20 cellular contexts compared by ENCODE assay signal in genomic region chr17:81539571-81539900, GRCh38. TPM values are rescaled to one million over a fixed set of nuclear protein-coding genes. Genes with fewer than 3 reads are reported as not detected.
A peak's percentile ranks its signal among the peaks of the same experiment; 100 is the strongest.
DNase-seq lines count a peak whose midpoint lies in the region; ATAC-seq, FAIRE-seq and TF ChIP-seq lines count a peak whose summit lies in the region.
"Had no signal": no experiment of that assay in that cellular context is flagged by ENCODE, and none has a peak within 500 bp of the region (broad histone marks: within the 10 kb centered on the region; RNA-seq: fewer than 3 reads in every experiment).

No MANE protein-coding gene starts in this region.

- H3K79me1 ChIP-seq in neuronal stem cell (ENCODE audit: low read depth, low read length) = peaks cover 5% of the 10 kb centered on the region

- in situ Hi-C loops in HepG2 (cut with HindIII; ENCODE audit: extremely low pct_ligation_motif_present, low pct_unique_long_range_greater_than_20kb) (no loop called here), K562 (cut with MboI) (no loop called here)

- TF ChIP-seq RAD21 in HepG2 (CRISPR knock-in tag; IDR thresholded peaks at IDR 0.05) (no peak), HCT116 (IDR thresholded peaks at IDR 0.05; ENCODE audit: low read depth) (no peak), K562 (CRISPR knock-in tag; conservative IDR thresholded peaks at IDR 0.05 in 1 of 2, IDR thresholded peaks at IDR 0.05 in 1 of 2) (no peak)

- peak overlapping the region; percentile 65 for H3K23ac ChIP-seq in neuronal stem cell (ENCODE audit: low read depth, low read length, poor library complexity)

- H3K9ac ChIP-seq in HepG2 (ENCODE audit: insufficient read depth, low read depth, low read length) (no peak overlapping the region), HCT116 (ENCODE audit: low read length) (no peak overlapping the region), K562 (ENCODE audit: insufficient read depth in 1 of 2, low read depth in 2 of 2, low read length in 2 of 2) (no peak overlapping the region; a peak in 2 of 4 replicates), neuronal stem cell (ENCODE audit: low read depth, low read length, poor library complexity) (no peak overlapping the region)

- H3K14ac ChIP-seq in neuronal stem cell (ENCODE audit: low read length) = peak overlapping the region; percentile 17

- no peak for TF ChIP-seq POLR2A in HepG2 (IDR thresholded peaks at IDR 0.05; ENCODE audit: insufficient read depth in 1 of 2, low read depth in 2 of 2, low read length in 2 of 2)
- no peak for TF ChIP-seq POLR2A in right lobe of liver (IDR thresholded peaks at IDR 0.05)
- TF ChIP-seq POLR2A in HCT116 (IDR thresholded peaks at IDR 0.05; ENCODE audit: borderline replicate concordance, extremely low read depth, insufficient read depth, insufficient read length) = no peak
- no peak for TF ChIP-seq POLR2A in K562 (conservative IDR thresholded peaks at IDR 0.05)

- no peak overlapping the region for H4K8ac ChIP-seq in neuronal stem cell (ENCODE audit: low read depth, low read length)

- H3K4me2 ChIP-seq in HepG2 (ENCODE audit: low read depth, low read length) (no peak overlapping the region), HCT116 (ENCODE audit: low read length) (no peak overlapping the region), K562 (ENCODE audit: insufficient read depth, low read length) (no peak overlapping the region), neuronal stem cell (ENCODE audit: insufficient read depth, low read length, poor library complexity, severe bottlenecking) (no peak overlapping the region)
- H3K4me2 ChIP-seq: A549 had no signal

- no peak overlapping the region for H2BK5ac ChIP-seq in neuronal stem cell (ENCODE audit: low read length)

- H3K79me2 ChIP-seq in HepG2 (ENCODE audit: insufficient read depth, low read length) (no peaks in the 10 kb centered on the region), HCT116 (ENCODE audit: insufficient read depth, low read length) (no peaks in the 10 kb centered on the region), K562 (ENCODE audit: control insufficient read depth, insufficient read depth, low read length) (no peaks in the 10 kb centered on the region)

- intact Hi-C loops in HepG2 (cut with micrococcal nuclease; ENCODE audit: unreplicated experiment) = no loop called here
- intact Hi-C loops in right lobe of liver (cut with DNase I) = loop anchor here in 1 of 2 donors (10.0 kb wide), 1 partner anchor 55 kb away; no protein-coding TSS in a partner anchor
- intact Hi-C loops in HCT116 (cut with micrococcal nuclease) = loop anchor here (5.0 kb wide), 1 partner anchor 167 kb away; no protein-coding TSS in a partner anchor
- intact Hi-C loops in K562 (cut with micrococcal nuclease) = no loop called here

- DNase-seq in HepG2 (ENCODE audit: low spot score) (no peak), right lobe of liver (no peak), HCT116 (ENCODE audit: low read depth, low spot score) (no peak), K562 (ENCODE audit: extremely low read depth in 1 of 4, low spot score in 3 of 4) (no peak), neuronal stem cell (ENCODE audit: low spot score) (no peak), HK-2 (ENCODE audit: unreplicated experiment) (no peak)
- no peak for DNase-seq in activated CD4-positive, CD25-positive, alpha-beta regulatory T cell treated with anti-CD3 and anti-CD28 coated beads, Interleukin-2, amount 50 U/mL, for 72 hours
- DNase-seq: AML-193; CD4-positive, alpha-beta memory T cell; DMS153; DMS79; GDM1; HCEC 1CT; HFFc6; KG1 had no signal

- no peak overlapping the region for H2BK120ac ChIP-seq in neuronal stem cell (ENCODE audit: low read depth, low read length)

- ATAC-seq in HepG2 (no peak), right lobe of liver (no peak), HCT116 (no peak), K562 (no peak; the same call in 2 of the 3 replicates)
- no peak for ATAC-seq in activated CD4-positive, CD25-positive, alpha-beta regulatory T cell treated with anti-CD3 and anti-CD28 coated beads, Interleukin-2, amount 50 U/mL, for 24 hours

- BruUV-seq in HepG2 (replicated peaks; lab: Mats Ljungman, UMichigan) (no TSS peak), HCT116 (replicated peaks; lab: Mats Ljungman, UMichigan) (no TSS peak), K562 (replicated peaks; lab: Mats Ljungman, UMichigan) (no TSS peak)

- RAD21 ChIA-PET in HCT116 (lab: Charles Lee; ENCODE audit: low non-redundant PET in 1 of 2, low total read pairs in 2 of 2, uncharacterized antibody in 2 of 2, unreplicated experiment in 2 of 2) = no interaction called here

- peaks cover 4% of the 10 kb centered on the region for H3K9me1 ChIP-seq in K562 (ENCODE audit: control insufficient read depth, insufficient read depth, low read length)

- POLR2A ChIA-PET in HepG2 (lab: Yijun Ruan, JAX) = no interaction called here
- POLR2A ChIA-PET in HCT116 (lab: Charles Lee) = interaction anchor here (1.1 to 1.5 kb wide), 2 partner anchors 13 to 30 kb away, joined by 3 to 7 read pairs; partner anchors contain the start of gene FAAP100
- POLR2A ChIA-PET in K562 (lab: Yijun Ruan, JAX) = interaction anchor here (1.2 to 4.0 kb wide), 2 partner anchors 12 to 13 kb away, joined by 3 to 26 read pairs; partner anchors contain the start of gene FAAP100

- H3K36me3 ChIP-seq in HepG2 (replicated peaks in 1 of 2; ENCODE audit: control insufficient read depth in 1 of 2, insufficient read depth in 2 of 2, low read length in 2 of 2) (peaks cover 17 to 26% of the 10 kb centered on the region in 2 experiments), right lobe of liver (peaks cover 0 to 13% (median 4%) of the 10 kb centered on the region in 4 donors), HCT116 (ENCODE audit: control insufficient read depth in 1 of 2, insufficient read depth in 2 of 2, low read length in 2 of 2) (peaks cover 4 to 18% of the 10 kb centered on the region in 2 experiments), K562 (ENCODE audit: control insufficient read depth, insufficient read depth, low read length) (peaks cover 48% of the 10 kb centered on the region; the same call in 2 of the 3 replicates), neuronal stem cell (replicated peaks in 1 of 2; ENCODE audit: control insufficient read depth in 2 of 2, insufficient read depth in 2 of 2, low read length in 2 of 2) (peaks cover 18 to 46% of the 10 kb centered on the region in 2 donors)

- H3K18ac ChIP-seq in neuronal stem cell (ENCODE audit: low read length) = no peak overlapping the region

- H3K4me3 ChIP-seq in HepG2 (replicated peaks in 1 of 3; ENCODE audit: insufficient read depth in 1 of 3, low read depth in 2 of 3, low read length in 3 of 3) = no peak overlapping the region
- H3K4me3 ChIP-seq in right lobe of liver = no peak overlapping the region
- H3K4me3 ChIP-seq in HCT116 (replicated peaks in 1 of 2; ENCODE audit: low read depth in 1 of 2, low read length in 2 of 2) = no peak overlapping the region
- H3K4me3 ChIP-seq in K562 = no peak overlapping the region
- H3K4me3 ChIP-seq in neuronal stem cell (ENCODE audit: low read length in 2 of 2) = no peak overlapping the region
- H3K4me3 ChIP-seq: A549, BLaER1 had no signal

- CTCF ChIA-PET in HepG2 (lab: Yijun Ruan, JAX; ENCODE audit: low intra/inter-chr PET ratio, low total read pairs) (no interaction called here), HCT116 (lab: Charles Lee) (no interaction called here), K562 (lab: Yijun Ruan, JAX; ENCODE audit: low intra/inter-chr PET ratio) (no interaction called here)

- no peak for TF ChIP-seq EP300 in HepG2 (IDR thresholded peaks at IDR 0.05; ENCODE audit: low read depth in 2 of 2, low read length in 2 of 2)
- TF ChIP-seq EP300 in HepG2 (CRISPR knock-in tag; IDR thresholded peaks at IDR 0.05; ENCODE audit: borderline replicate concordance) = no peak
- TF ChIP-seq EP300 in K562 (IDR thresholded peaks at IDR 0.05; ENCODE audit: low read length) = no peak

- H2AFZ ChIP-seq in HepG2 (ENCODE audit: low read length) = no peak overlapping the region
- H2AFZ ChIP-seq in HCT116 (ENCODE audit: low read depth, low read length, poor library complexity, severe bottlenecking) = no peak overlapping the region
- no peak overlapping the region for H2AFZ ChIP-seq in K562 (ENCODE audit: low read depth, low read length)
- H2AFZ ChIP-seq in neuronal stem cell (ENCODE audit: low read length) = no peak overlapping the region

- 96% methylated on average over 10 of the region's 10 CpGs for WGBS in HepG2 (ENCODE audit: low lambda C conversion rate)
- WGBS in right lobe of liver (ENCODE audit: insufficient coverage, low coverage, low lambda C conversion rate, missing lambda C conversion rate) = 60% methylated on average over 1 of the region's 10 CpGs
- 65% methylated on average over 10 of the region's 10 CpGs for WGBS in K562 (ENCODE audit: insufficient coverage, low coverage, missing lambda C conversion rate)
- no CpG with 5 or more reads among the region's 10 CpGs for WGBS in neuronal stem cell (ENCODE audit: extremely low coverage in 2 of 2, insufficient read length in 2 of 2, insufficient replicate concordance in 1 of 2), 2 donors

- H3K4me1 ChIP-seq in HepG2 (ENCODE audit: insufficient read depth, low read length) (no peaks in the 10 kb centered on the region), right lobe of liver (no peaks in the 10 kb centered on the region), HCT116 (ENCODE audit: control insufficient read depth in 1 of 2, insufficient read depth in 2 of 2, low read length in 2 of 2) (peaks cover 0 to 7% of the 10 kb centered on the region in 2 experiments; a peak in 1 of 4 replicates), K562 (replicated peaks in 1 of 2; ENCODE audit: control insufficient read depth in 2 of 2, insufficient read depth in 2 of 2, low read length in 2 of 2) (peaks cover 0 to 54% of the 10 kb centered on the region in 2 experiments; a peak in 2 of 5 replicates), neuronal stem cell (ENCODE audit: control insufficient read depth in 2 of 2, insufficient read depth in 1 of 2, low read depth in 1 of 2, low read length in 2 of 2) (peaks cover 2 to 6% of the 10 kb centered on the region in 2 donors)

- no peaks in the 10 kb centered on the region for H3K27me3 ChIP-seq in HepG2 (ENCODE audit: control insufficient read depth in 1 of 2, insufficient read depth in 2 of 2, low read length in 2 of 2)
- no peaks in the 10 kb centered on the region for H3K27me3 ChIP-seq in right lobe of liver
- H3K27me3 ChIP-seq in HCT116 (ENCODE audit: insufficient read depth, low read length) = no peaks in the 10 kb centered on the region
- no peaks in the 10 kb centered on the region for H3K27me3 ChIP-seq in K562 (ENCODE audit: control insufficient read depth in 2 of 2, insufficient read depth in 2 of 2, low read length in 2 of 2)
- H3K27me3 ChIP-seq in neuronal stem cell (ENCODE audit: control insufficient read depth in 3 of 3, insufficient read depth in 3 of 3, low read depth in 1 of 3, low read length in 3 of 3) = peaks cover 0 to 16% (median 6%) of the 10 kb centered on the region in 3 experiments

- no peak overlapping the region for H4K91ac ChIP-seq in neuronal stem cell (ENCODE audit: low read depth, low read length, poor library complexity)

- H3K27ac ChIP-seq in HepG2 (ENCODE audit: extremely low read length, insufficient read depth, low read length) = no peak overlapping the region
- H3K27ac ChIP-seq in right lobe of liver = no peak overlapping the region
- no peak overlapping the region for H3K27ac ChIP-seq in HCT116 (ENCODE audit: low read depth, low read length)
- H3K27ac ChIP-seq in K562 (ENCODE audit: extremely low read depth, low read depth, low read length) = no peak overlapping the region
- H3K27ac ChIP-seq in neuronal stem cell (replicated peaks; ENCODE audit: low read length) = no peak overlapping the region
- H3K27ac ChIP-seq: A549, BLaER1 had no signal

- no peak overlapping the region for H2AK5ac ChIP-seq in neuronal stem cell (ENCODE audit: low read depth, low read length)

- H2BK12ac ChIP-seq in neuronal stem cell (ENCODE audit: low read length) = no peak overlapping the region

- H3K4ac ChIP-seq in neuronal stem cell (ENCODE audit: low read length) = no peak overlapping the region

- no peak overlapping the region for H2BK15ac ChIP-seq in neuronal stem cell (ENCODE audit: low read length)

- H3K9me3 ChIP-seq in HepG2 (ENCODE audit: low read length) (no peaks in the 10 kb centered on the region), right lobe of liver (no peaks in the 10 kb centered on the region), HCT116 (ENCODE audit: control insufficient read depth in 1 of 2, insufficient read depth in 1 of 2, low read depth in 1 of 2, low read length in 2 of 2) (no peaks in the 10 kb centered on the region), K562 (replicated peaks; ENCODE audit: control insufficient read depth, insufficient read depth, low read depth, low read length) (no peaks in the 10 kb centered on the region), neuronal stem cell (replicated peaks in 1 of 2; ENCODE audit: control insufficient read depth in 2 of 2, insufficient read depth in 1 of 2, low read depth in 1 of 2, low read length in 2 of 2) (no peaks in the 10 kb centered on the region)
- H3K9me3 ChIP-seq: A549, BLaER1 had no signal

- TF ChIP-seq CTCF in HepG2 (CRISPR knock-in tag; IDR thresholded peaks at IDR 0.05) = no peak
- TF ChIP-seq CTCF in right lobe of liver (IDR thresholded peaks at IDR 0.05) = no peak
- TF ChIP-seq CTCF in HCT116 (IDR thresholded peaks at IDR 0.05 in 2 of 3, conservative IDR thresholded peaks at IDR 0.05 in 1 of 3; ENCODE audit: borderline replicate concordance in 1 of 3, insufficient read depth in 1 of 3, low read depth in 2 of 3, low read length in 2 of 3) = no peak
- no peak for TF ChIP-seq CTCF in K562 (IDR thresholded peaks at IDR 0.05 in 2 of 3, conservative IDR thresholded peaks at IDR 0.05 in 1 of 3; ENCODE audit: insufficient read depth in 2 of 3, low read depth in 1 of 3, low read length in 3 of 3)

- H4K20me1 ChIP-seq in HepG2 (ENCODE audit: insufficient read depth, low read length) (no peaks in the 10 kb centered on the region), HCT116 (ENCODE audit: insufficient read depth) (no peaks in the 10 kb centered on the region), K562 (replicated peaks; ENCODE audit: control insufficient read depth, insufficient read depth, low read length) (peaks cover 13% of the 10 kb centered on the region; the same call in 1 of the 2 replicates)

- no peak for FAIRE-seq in HepG2 (lab: Jason Lieb, UNC)
- FAIRE-seq in K562 (lab: Jason Lieb, UNC) = no peak
- FAIRE-seq: A549, HTR-8/SVneo had no signal

- H3K9me2 ChIP-seq in HCT116 (ENCODE audit: insufficient read depth) = no peaks in the 10 kb centered on the region

RNA-seq across cellular contexts. Expression of gene FSCN2, which starts 11.4 kb away (rescaled TPM):
- total RNA-seq in HepG2 (2016; rRNA removed; fragmentation: Illumina TruSeq; extraction: Trizol) = not detected in 2 replicates
- not detected in 2 replicates for total RNA-seq in HepG2 (2016; cell fraction: cytosol; rRNA removed; fragmentation: Illumina TruSeq; extraction: Trizol; ENCODE audit: low read depth)
- not detected in 2 replicates for total RNA-seq in HepG2 (2016; cell fraction: insoluble cytoplasmic fraction; rRNA removed; fragmentation: Illumina TruSeq; extraction: Trizol)
- not detected in 2 replicates for total RNA-seq in HepG2 (2016; cell fraction: membrane; rRNA removed; fragmentation: Illumina TruSeq; extraction: Trizol)
- not detected in 2 replicates for total RNA-seq in HepG2 (2016; cell fraction: nucleus; rRNA removed; fragmentation: Illumina TruSeq; extraction: Trizol)
- 0.09 and 0.31 TPM in 2 replicates for polyA plus RNA-seq in HepG2 (2011; rRNA removed)
- 0.17 TPM in 2 replicates for polyA plus RNA-seq in HepG2 (2011; cell fraction: cytosol; rRNA removed)
- polyA plus RNA-seq in HepG2 (2011; cell fraction: nucleus; rRNA removed) = 2.2 and 2.8 TPM in 2 replicates
- polyA plus RNA-seq in HepG2 (2012) = 0.11 and 0.17 TPM in 2 replicates
- polyA plus RNA-seq in HepG2 (2016; cell fraction: cytosol; fragmentation: Illumina TruSeq; extraction: Trizol; ENCODE audit: low read depth) = not detected in 2 replicates
- polyA plus RNA-seq in HepG2 (2016; cell fraction: insoluble cytoplasmic fraction; fragmentation: Illumina TruSeq; extraction: Trizol; ENCODE audit: low read depth) = not detected in 2 replicates
- not detected in 2 replicates for polyA plus RNA-seq in HepG2 (2016; cell fraction: membrane; fragmentation: Illumina TruSeq; extraction: Trizol; ENCODE audit: low read depth)
- polyA plus RNA-seq in HepG2 (2016; cell fraction: nucleus; fragmentation: Illumina TruSeq; extraction: Trizol; ENCODE audit: insufficient read depth, low read depth) = not detected in 2 replicates
- 1.5 and 1.9 TPM in 2 replicates for polyA minus RNA-seq in HepG2 (2011; rRNA and poly(A)+ RNA removed; ENCODE audit: low replicate concordance)
- not detected in 2 replicates for polyA minus RNA-seq in HepG2 (2011; cell fraction: cytosol; rRNA and poly(A)+ RNA removed)
- polyA minus RNA-seq in HepG2 (2011; cell fraction: nucleus; rRNA and poly(A)+ RNA removed) = 0.75 and 0.77 TPM in 2 replicates
- under 1 TPM in 1 of 6 experiments, not detected in 5; 0.22 TPM for total RNA-seq in right lobe of liver
- 10.1 TPM for total RNA-seq in HCT116 (2021; ENCODE audit: unreplicated experiment)
- 5.9 and 6.4 TPM in 2 replicates for polyA plus RNA-seq in HCT116 (2012)
- total RNA-seq in K562 (2011; cell fraction: chromatin; rRNA removed; ENCODE audit: low replicate concordance) = 0.23 TPM in 1 of 2 replicates, not detected in the other
- total RNA-seq in K562 (2011; cell fraction: nucleolus; rRNA removed) = 0.26 and 0.33 TPM in 2 replicates
- total RNA-seq in K562 (2011; cell fraction: nucleoplasm; rRNA removed) = 0.37 TPM in 1 of 2 replicates, not detected in the other
- total RNA-seq in K562 (2014; rRNA removed) = not detected in 2 replicates
- not detected in 2 replicates for total RNA-seq in K562 (2014; rRNA removed; fragmentation: Illumina TruSeq; extraction: Trizol)
- total RNA-seq in K562 (2015; rRNA removed; fragmentation: Illumina TruSeq; extraction: Trizol) = not detected in 2 replicates
- total RNA-seq in K562 (2021) = not detected in 2 replicates
- not detected in 2 replicates for polyA plus RNA-seq in K562 (2011; rRNA removed)
- polyA plus RNA-seq in K562 (2011; cell fraction: cytosol; rRNA removed) = not detected in 2 replicates
- polyA plus RNA-seq in K562 (2011; cell fraction: nucleus; rRNA removed) = 0.14 TPM in 1 of 2 replicates, not detected in the other
- 0.25 and 0.30 TPM in 2 replicates for polyA plus RNA-seq in K562 (2012)
- polyA plus RNA-seq in K562 (2014; fragmentation: Illumina TruSeq; extraction: Trizol) = not detected in 2 replicates
- polyA plus RNA-seq in K562 (2014; fragmentation: Nextera tagmentation; extraction: Ambion mirVana) = not detected
- polyA plus RNA-seq in K562 (2014; rRNA removed) = 0.08 TPM in 1 of 2 replicates, not detected in the other
- not detected in 2 replicates for polyA minus RNA-seq in K562 (2011; rRNA and poly(A)+ RNA removed)
- not detected in 2 replicates for polyA minus RNA-seq in K562 (2011; cell fraction: cytosol; rRNA and poly(A)+ RNA removed)
- 0.13 TPM in 1 of 2 replicates, not detected in the other for polyA minus RNA-seq in K562 (2011; cell fraction: nucleus; rRNA and poly(A)+ RNA removed)
- polyA plus RNA-seq in neuronal stem cell (2013, experiment 1 of 2) = 0.20 TPM
- polyA plus RNA-seq in neuronal stem cell (2013, experiment 2 of 2) = 0.25 TPM
- polyA plus RNA-seq: CD14-positive monocyte had no signal

RNA-seq across cellular contexts. Expression of gene FAAP100, which starts 12.6 kb away (rescaled TPM):
- total RNA-seq in HepG2 (2016; rRNA removed; fragmentation: Illumina TruSeq; extraction: Trizol) (13.9 and 20.8 TPM in 2 replicates), right lobe of liver (10 to 100 TPM; 13.1 to 17.1 (median 15.2) TPM), HCT116 (2021; ENCODE audit: unreplicated experiment) (53.4 TPM), K562 (2014; rRNA removed) (33.2 and 39.0 TPM in 2 replicates), K562 (2014; rRNA removed; fragmentation: Illumina TruSeq; extraction: Trizol) (3.9 and 8.6 TPM in 2 replicates), K562 (2015; rRNA removed; fragmentation: Illumina TruSeq; extraction: Trizol) (18.9 and 20.9 TPM in 2 replicates), K562 (2021) (51.2 and 52.5 TPM in 2 replicates)
- 10.4 and 11.2 TPM in 2 replicates for total RNA-seq in HepG2 (2016; cell fraction: cytosol; rRNA removed; fragmentation: Illumina TruSeq; extraction: Trizol; ENCODE audit: low read depth)
- total RNA-seq in HepG2 (2016; cell fraction: insoluble cytoplasmic fraction; rRNA removed; fragmentation: Illumina TruSeq; extraction: Trizol) = 11.4 and 20.4 TPM in 2 replicates
- total RNA-seq in HepG2 (2016; cell fraction: membrane; rRNA removed; fragmentation: Illumina TruSeq; extraction: Trizol) = 23.6 and 25.4 TPM in 2 replicates
- total RNA-seq in HepG2 (2016; cell fraction: nucleus; rRNA removed; fragmentation: Illumina TruSeq; extraction: Trizol) = 19.0 and 22.7 TPM in 2 replicates
- polyA plus RNA-seq in HepG2 (2011; rRNA removed) (7.6 and 11.1 TPM in 2 replicates), K562 (2011; rRNA removed) (12.6 and 15.2 TPM in 2 replicates), K562 (2014; fragmentation: Illumina TruSeq; extraction: Trizol) (7.6 and 25.3 TPM in 2 replicates), K562 (2014; fragmentation: Nextera tagmentation; extraction: Ambion mirVana) (under 1 TPM; 0.31 to 0.69 TPM), K562 (2014; rRNA removed) (38.6 and 42.4 TPM in 2 replicates)
- 6.5 and 11.8 TPM in 2 replicates for polyA plus RNA-seq in HepG2 (2011; cell fraction: cytosol; rRNA removed)
- polyA plus RNA-seq in HepG2 (2011; cell fraction: nucleus; rRNA removed) = 37.4 and 38.6 TPM in 2 replicates
- 9.3 and 10.7 TPM in 2 replicates for polyA plus RNA-seq in HepG2 (2012)
- 6.1 and 6.4 TPM in 2 replicates for polyA plus RNA-seq in HepG2 (2016; cell fraction: cytosol; fragmentation: Illumina TruSeq; extraction: Trizol; ENCODE audit: low read depth)
- 13.7 and 17.1 TPM in 2 replicates for polyA plus RNA-seq in HepG2 (2016; cell fraction: insoluble cytoplasmic fraction; fragmentation: Illumina TruSeq; extraction: Trizol; ENCODE audit: low read depth)
- 14.4 and 16.7 TPM in 2 replicates for polyA plus RNA-seq in HepG2 (2016; cell fraction: membrane; fragmentation: Illumina TruSeq; extraction: Trizol; ENCODE audit: low read depth)
- polyA plus RNA-seq in HepG2 (2016; cell fraction: nucleus; fragmentation: Illumina TruSeq; extraction: Trizol; ENCODE audit: insufficient read depth, low read depth) = 43.7 and 45.9 TPM in 2 replicates
- 13.6 and 27.9 TPM in 2 replicates for polyA minus RNA-seq in HepG2 (2011; rRNA and poly(A)+ RNA removed; ENCODE audit: low replicate concordance)
- 7.7 and 8.2 TPM in 2 replicates for polyA minus RNA-seq in HepG2 (2011; cell fraction: cytosol; rRNA and poly(A)+ RNA removed)
- 22.8 and 26.2 TPM in 2 replicates for polyA minus RNA-seq in HepG2 (2011; cell fraction: nucleus; rRNA and poly(A)+ RNA removed)
- 21.7 and 21.8 TPM in 2 replicates for polyA plus RNA-seq in HCT116 (2012)
- 44.9 and 197 TPM in 2 replicates for total RNA-seq in K562 (2011; cell fraction: chromatin; rRNA removed; ENCODE audit: low replicate concordance)
- total RNA-seq in K562 (2011; cell fraction: nucleolus; rRNA removed) = 108 and 129 TPM in 2 replicates
- 63.6 and 65.2 TPM in 2 replicates for total RNA-seq in K562 (2011; cell fraction: nucleoplasm; rRNA removed)
- 18.3 and 47.5 TPM in 2 replicates for polyA plus RNA-seq in K562 (2011; cell fraction: cytosol; rRNA removed)
- 42.7 and 112 TPM in 2 replicates for polyA plus RNA-seq in K562 (2011; cell fraction: nucleus; rRNA removed)
- 22.5 and 27.7 TPM in 2 replicates for polyA plus RNA-seq in K562 (2012)
- polyA minus RNA-seq in K562 (2011; rRNA and poly(A)+ RNA removed) = 4.7 and 7.0 TPM in 2 replicates
- 19.5 and 23.0 TPM in 2 replicates for polyA minus RNA-seq in K562 (2011; cell fraction: cytosol; rRNA and poly(A)+ RNA removed)
- 58.6 and 62.1 TPM in 2 replicates for polyA minus RNA-seq in K562 (2011; cell fraction: nucleus; rRNA and poly(A)+ RNA removed)
- polyA plus RNA-seq in neuronal stem cell (2013, experiment 1 of 2) = 11.8 TPM
- polyA plus RNA-seq in neuronal stem cell (2013, experiment 2 of 2) = 12.1 TPM

RNA-seq across cellular contexts. Expression of gene ACTG1, which starts 26.9 kb away (rescaled TPM):
- total RNA-seq in HepG2 (2016; rRNA removed; fragmentation: Illumina TruSeq; extraction: Trizol) = 973 and 1,028 TPM in 2 replicates
- total RNA-seq in HepG2 (2016; cell fraction: cytosol; rRNA removed; fragmentation: Illumina TruSeq; extraction: Trizol; ENCODE audit: low read depth) = 361 and 399 TPM in 2 replicates
- total RNA-seq in HepG2 (2016; cell fraction: insoluble cytoplasmic fraction; rRNA removed; fragmentation: Illumina TruSeq; extraction: Trizol) = 848 and 989 TPM in 2 replicates
- 986 and 1,002 TPM in 2 replicates for total RNA-seq in HepG2 (2016; cell fraction: membrane; rRNA removed; fragmentation: Illumina TruSeq; extraction: Trizol)
- 479 and 519 TPM in 2 replicates for total RNA-seq in HepG2 (2016; cell fraction: nucleus; rRNA removed; fragmentation: Illumina TruSeq; extraction: Trizol)
- polyA plus RNA-seq in HepG2 (2011; rRNA removed) = 1,138 and 1,217 TPM in 2 replicates
- polyA plus RNA-seq in HepG2 (2011; cell fraction: cytosol; rRNA removed) = 2,631 and 2,697 TPM in 2 replicates
- polyA plus RNA-seq in HepG2 (2011; cell fraction: nucleus; rRNA removed) = 3,693 and 3,967 TPM in 2 replicates
- polyA plus RNA-seq in HepG2 (2012) = 1,881 and 2,139 TPM in 2 replicates
- 598 and 619 TPM in 2 replicates for polyA plus RNA-seq in HepG2 (2016; cell fraction: cytosol; fragmentation: Illumina TruSeq; extraction: Trizol; ENCODE audit: low read depth)
- 1,358 and 1,713 TPM in 2 replicates for polyA plus RNA-seq in HepG2 (2016; cell fraction: insoluble cytoplasmic fraction; fragmentation: Illumina TruSeq; extraction: Trizol; ENCODE audit: low read depth)
- 1,224 and 1,364 TPM in 2 replicates for polyA plus RNA-seq in HepG2 (2016; cell fraction: membrane; fragmentation: Illumina TruSeq; extraction: Trizol; ENCODE audit: low read depth)
- polyA plus RNA-seq in HepG2 (2016; cell fraction: nucleus; fragmentation: Illumina TruSeq; extraction: Trizol; ENCODE audit: insufficient read depth, low read depth) = 1,038 and 1,070 TPM in 2 replicates
- 750 and 1,581 TPM in 2 replicates for polyA minus RNA-seq in HepG2 (2011; rRNA and poly(A)+ RNA removed; ENCODE audit: low replicate concordance)
- 1,072 and 1,192 TPM in 2 replicates for polyA minus RNA-seq in HepG2 (2011; cell fraction: cytosol; rRNA and poly(A)+ RNA removed)
- 609 and 760 TPM in 2 replicates for polyA minus RNA-seq in HepG2 (2011; cell fraction: nucleus; rRNA and poly(A)+ RNA removed)
- 1,000 to 10,000 TPM in 3 of 6 experiments, 100 to 1,000 TPM in 3; 218 to 2,508 (median 1,326) TPM for total RNA-seq in right lobe of liver
- total RNA-seq in HCT116 (2021; ENCODE audit: unreplicated experiment) = 6,223 TPM
- 6,644 and 8,513 TPM in 2 replicates for polyA plus RNA-seq in HCT116 (2012)
- total RNA-seq in K562 (2011; cell fraction: chromatin; rRNA removed; ENCODE audit: low replicate concordance) = 264 and 482 TPM in 2 replicates
- total RNA-seq in K562 (2011; cell fraction: nucleolus; rRNA removed) = 393 and 500 TPM in 2 replicates
- total RNA-seq in K562 (2011; cell fraction: nucleoplasm; rRNA removed) = 388 and 427 TPM in 2 replicates
- 1,572 and 2,328 TPM in 2 replicates for total RNA-seq in K562 (2014; rRNA removed)
- total RNA-seq in K562 (2014; rRNA removed; fragmentation: Illumina TruSeq; extraction: Trizol) = 512 and 566 TPM in 2 replicates
- 568 and 574 TPM in 2 replicates for total RNA-seq in K562 (2015; rRNA removed; fragmentation: Illumina TruSeq; extraction: Trizol)
- 1,775 and 1,801 TPM in 2 replicates for total RNA-seq in K562 (2021)
- polyA plus RNA-seq in K562 (2011; rRNA removed) = 224 and 602 TPM in 2 replicates
- polyA plus RNA-seq in K562 (2011; cell fraction: cytosol; rRNA removed) = 901 and 1,415 TPM in 2 replicates
- 1,206 and 1,333 TPM in 2 replicates for polyA plus RNA-seq in K562 (2011; cell fraction: nucleus; rRNA removed)
- polyA plus RNA-seq in K562 (2012) = 1,311 and 3,206 TPM in 2 replicates
- 990 and 2,987 TPM in 2 replicates for polyA plus RNA-seq in K562 (2014; fragmentation: Illumina TruSeq; extraction: Trizol)
- polyA plus RNA-seq in K562 (2014; fragmentation: Nextera tagmentation; extraction: Ambion mirVana) = 100 to 1,000 TPM; 259 to 386 TPM
- 831 and 1,109 TPM in 2 replicates for polyA plus RNA-seq in K562 (2014; rRNA removed)
- polyA minus RNA-seq in K562 (2011; rRNA and poly(A)+ RNA removed) = 205 and 410 TPM in 2 replicates
- 580 and 1,178 TPM in 2 replicates for polyA minus RNA-seq in K562 (2011; cell fraction: cytosol; rRNA and poly(A)+ RNA removed)
- 230 and 388 TPM in 2 replicates for polyA minus RNA-seq in K562 (2011; cell fraction: nucleus; rRNA and poly(A)+ RNA removed)
- 5,937 TPM for polyA plus RNA-seq in neuronal stem cell (2013, experiment 1 of 2)
- 5,622 TPM for polyA plus RNA-seq in neuronal stem cell (2013, experiment 2 of 2)

Comparison
In these comparisons a context has a peak if more than half of its experiments do, and no peak if none do; other contexts are left out.
1. Of the 241 proteins assayed by ChIP-seq in both HepG2 and K562: peak only in HepG2: RBM22; only in K562: ZNF263; in both: none; in neither: 239.